In the genomic region with DNA sequence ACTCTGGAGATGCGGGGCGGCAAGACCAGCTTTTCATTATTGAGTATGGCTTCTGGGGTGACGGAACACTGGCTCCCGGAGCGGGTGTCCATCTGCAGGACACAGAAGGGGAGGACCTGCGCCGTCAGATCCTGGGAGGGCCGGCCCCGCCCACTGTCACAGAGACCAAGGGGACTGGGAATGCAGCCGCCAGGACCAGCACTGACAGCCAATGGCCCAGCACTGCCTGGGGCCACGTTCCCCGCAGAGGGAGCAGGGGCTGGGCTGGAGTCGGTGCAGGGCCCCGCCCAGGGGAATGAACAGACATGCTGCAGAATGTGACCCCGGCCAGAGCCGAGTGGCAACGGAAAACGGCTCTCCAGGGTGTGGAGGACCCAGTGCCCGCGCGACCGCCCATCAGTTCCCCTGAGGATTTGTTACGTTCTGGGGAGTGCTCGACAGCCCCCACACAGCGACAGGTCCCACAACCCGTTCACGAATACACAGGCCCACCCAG, we compare ENCODE assay signal across 8 cellular contexts. TPM values are rescaled to one million over a fixed set of nuclear protein-coding genes. Genes with fewer than 3 reads are reported as not detected.
DNase-seq lines count a peak whose midpoint lies in the region; ATAC-seq, FAIRE-seq and TF ChIP-seq lines count a peak whose summit lies in the region.

A gene with protein sequence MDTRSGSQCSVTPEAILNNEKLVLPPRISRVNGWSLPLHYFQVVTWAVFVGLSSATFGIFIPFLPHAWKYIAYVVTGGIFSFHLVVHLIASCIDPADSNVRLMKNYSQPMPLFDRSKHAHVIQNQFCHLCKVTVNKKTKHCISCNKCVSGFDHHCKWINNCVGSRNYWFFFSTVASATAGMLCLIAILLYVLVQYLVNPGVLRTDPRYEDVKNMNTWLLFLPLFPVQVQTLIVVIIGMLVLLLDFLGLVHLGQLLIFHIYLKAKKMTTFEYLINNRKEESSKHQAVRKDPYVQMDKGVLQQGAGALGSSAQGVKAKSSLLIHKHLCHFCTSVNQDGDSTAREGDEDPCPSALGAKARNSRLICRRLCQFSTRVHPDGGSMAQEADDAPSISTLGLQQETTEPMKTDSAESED (minus strand): TSS at position 476 of the 496 bp plus-strand sequence. CDS start 384 bp downstream, at position 92.

- no peaks in the 10 kb centered on the region for H3K27me3 ChIP-seq in Peyer's patch
- H3K27me3 ChIP-seq in small intestine (ENCODE audit: control insufficient read depth in 2 of 2, insufficient read depth in 2 of 2, low read length in 2 of 2), result no peaks in the 10 kb centered on the region
- H3K27me3 ChIP-seq in CD4-positive, alpha-beta memory T cell (ENCODE audit: insufficient read depth, low read length), result no peaks in the 10 kb centered on the region

- H3K9me3 ChIP-seq in Peyer's patch (no peaks in the 10 kb centered on the region), small intestine (ENCODE audit: control insufficient read depth, low read depth) (no peaks in the 10 kb centered on the region)
- H3K9me3 ChIP-seq in CD4-positive, alpha-beta memory T cell (ENCODE audit: control insufficient read depth in 1 of 2, low read length in 2 of 2), result no peaks in the 10 kb centered on the region

- no peak for ATAC-seq in GM18861 (IDR thresholded peaks at IDR 0.05; ENCODE audit: unreplicated experiment)

- H3K27ac Mint-ChIP-seq in CD4-positive, alpha-beta memory T cell, result no peak within 1 kb of the TSS

- peaks cover 0 to 6% of the 10 kb centered on the region in 2 donors for H3K27me3 Mint-ChIP-seq in CD4-positive, alpha-beta memory T cell

- peak; percentile 14 to 69 for DNase-seq in NCI-H526 (lab: John Stamatoyannopoulos, UW)
- no peak for DNase-seq in NCI-H526 treated with DMSO at 0.1 percent for 48 hours (lab: John Stamatoyannopoulos, UW)
- DNase-seq in Peyer's patch, result peak in 2 of 3 donors; percentile 45 to 56
- peak; percentile 84 for DNase-seq in iPS-NIHi11 (ENCODE audit: low spot score)
- peak; percentile 24 for DNase-seq in small intestine
- DNase-seq in CD4-positive, alpha-beta memory T cell, result no peak
- no peak for DNase-seq in activated CD8-positive, alpha-beta memory T cell treated with anti-CD3 and anti-CD28 coated beads, Interleukin-2, amount 50 U/mL, for 4 hours

- no peak within 1 kb of the TSS for H3K4me3 Mint-ChIP-seq in CD4-positive, alpha-beta memory T cell

- peaks cover 7 to 12% (median 7%) of the 10 kb centered on the region in 4 donors for H3K4me1 Mint-ChIP-seq in CD4-positive, alpha-beta memory T cell

- CTCF ChIA-PET in CD4-positive, alpha-beta memory T cell (lab: Charles Lee; ENCODE audit: partially characterized antibody), result no interaction called here

- no peak for TF ChIP-seq POLR2A in Peyer's patch (IDR thresholded peaks at IDR 0.05)

- no peak for TF ChIP-seq CTCF in Peyer's patch (IDR thresholded peaks at IDR 0.05)

- POLR2A ChIA-PET in CD4-positive, alpha-beta memory T cell (lab: Charles Lee; ENCODE audit: partially characterized antibody), result no interaction called here

- H3K36me3 Mint-ChIP-seq in CD4-positive, alpha-beta memory T cell, result peaks cover 0 to 4% of the 10 kb centered on the region in 2 donors

- H3K9me3 Mint-ChIP-seq in CD4-positive, alpha-beta memory T cell, result no peaks in the 10 kb centered on the region

- 45 to 59% (median 48%) methylated on average over 27 of the region's 27 CpGs for WGBS in small intestine, 3 donors

- H3K4me1 ChIP-seq in Peyer's patch (no peaks in the 10 kb centered on the region), small intestine (ENCODE audit: control insufficient read depth in 2 of 2, insufficient read depth in 1 of 2, low read depth in 1 of 2, low read length in 1 of 2) (no peaks in the 10 kb centered on the region)
- H3K4me1 ChIP-seq in CD4-positive, alpha-beta memory T cell (ENCODE audit: insufficient read depth, low read length), result no peaks in the 10 kb centered on the region

- FAIRE-seq in small intestine (lab: Jason Lieb, UNC), result no peak

- H3K36me3 ChIP-seq in Peyer's patch, result no peaks in the 10 kb centered on the region
- H3K36me3 ChIP-seq in small intestine (ENCODE audit: control insufficient read depth in 2 of 2, insufficient read depth in 2 of 2, low read length in 2 of 2), result no peaks in the 10 kb centered on the region
- no peaks in the 10 kb centered on the region for H3K36me3 ChIP-seq in CD4-positive, alpha-beta memory T cell (ENCODE audit: insufficient read depth, low read length)

- H3K4me3 ChIP-seq in Peyer's patch (peak within 1 kb of the TSS in 1 of 4 donors; percentile 30), small intestine (ENCODE audit: low read depth in 1 of 2, low read length in 2 of 2) (no peak within 1 kb of the TSS)
- H3K4me3 ChIP-seq in CD4-positive, alpha-beta memory T cell (ENCODE audit: low read length in 2 of 2), result no peak within 1 kb of the TSS

- intact Hi-C loops in CD4-positive, alpha-beta memory T cell (cut with micrococcal nuclease), result no loop called here

- H3K27ac ChIP-seq in Peyer's patch (no peak within 1 kb of the TSS), small intestine (ENCODE audit: low read depth in 1 of 2, low read length in 1 of 2) (no peak within 1 kb of the TSS)
- no peak within 1 kb of the TSS for H3K27ac ChIP-seq in CD4-positive, alpha-beta memory T cell (ENCODE audit: low read depth, low read length)

RNA-seq across cellular contexts. Expression of the gene that starts here (rescaled TPM):
- 10 to 100 TPM in 3 of 4 donors, 1 to 10 TPM in 1; 7.7 to 82.5 (median 29.6) TPM for total RNA-seq in Peyer's patch
- polyA plus RNA-seq in small intestine, result 1 to 10 TPM; 4.9 to 7.8 (median 5.1) TPM
- total RNA-seq in CD4-positive, alpha-beta memory T cell, result 10 to 100 TPM; 15.1 to 15.3 TPM
- polyA plus RNA-seq in CD4-positive, alpha-beta memory T cell, result under 1 TPM in 1 of 2 donors, not detected in 1; 0.28 TPM

Comparison
In these comparisons a context has a peak if more than half of its experiments do, and no peak if none do; other contexts are left out.
1. RNA of the gene that starts here (polyA plus RNA-seq): 4.9 to 7.8 TPM in small intestine; 0.28 TPM in CD4-positive, alpha-beta memory T cell; every median in the first group is over 4 times any median in the second.
2. DNase-seq: peak in NCI-H526 (2 of 2), Peyer's patch (2 of 3), iPS-NIHi11 (single experiment) and small intestine (single experiment); none in NCI-H526 treated with DMSO at 0.1 percent for 48 hours (single experiment), CD4-positive, alpha-beta memory T cell (0 of 5) and activated CD8-positive, alpha-beta memory T cell treated with anti-CD3 and anti-CD28 coated beads, Interleukin-2, amount 50 U/mL, for 4 hours (single experiment).